ENCODE assay signal across 1 cellular context in the genomic region with DNA sequence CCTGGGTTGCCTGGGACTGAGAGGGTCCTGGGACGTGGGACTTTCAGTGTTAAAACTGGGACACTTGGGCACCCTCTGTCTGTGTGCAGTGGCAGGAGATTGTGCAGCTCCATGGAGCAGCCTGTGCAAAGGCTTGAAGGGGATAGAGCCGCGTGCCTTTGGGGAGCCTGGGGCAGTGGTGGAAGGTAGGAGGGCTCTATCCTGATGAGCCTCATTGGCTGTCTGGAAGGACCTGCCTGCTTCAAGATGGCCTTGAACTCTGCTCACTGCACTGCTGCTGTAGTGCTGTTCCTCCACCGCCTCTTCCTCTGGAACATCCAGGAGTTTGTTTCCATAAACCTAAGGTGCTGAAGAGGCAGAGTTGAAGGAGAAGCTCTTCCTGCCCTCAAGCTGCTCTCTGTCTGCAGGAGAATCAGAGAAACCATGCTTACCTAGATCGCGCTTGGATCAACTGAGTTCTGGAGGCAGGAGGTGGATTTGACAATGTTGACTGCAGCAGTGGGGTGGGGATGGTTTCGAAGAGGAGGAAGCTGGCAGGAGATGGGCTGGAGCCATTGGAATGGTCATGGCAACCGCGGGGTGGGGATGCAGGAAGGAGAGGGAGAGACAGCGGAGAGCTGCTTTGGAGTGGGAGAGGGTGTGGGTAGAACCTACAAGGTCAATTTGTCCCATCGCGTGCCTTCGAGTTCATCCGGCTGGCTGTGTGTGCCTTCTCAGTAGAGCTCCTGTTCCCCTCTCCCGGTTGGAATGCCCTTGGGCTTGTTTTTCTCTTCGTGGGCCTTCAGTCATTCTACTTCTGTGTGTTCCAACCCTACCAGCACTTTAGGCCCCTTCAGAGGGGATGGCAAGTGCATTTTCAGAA.
TF ChIP-seq lines count a peak whose summit lies in the region.

No MANE protein-coding gene starts in this region.

TF ChIP-seq in HepG2, 621 proteins besides CTCF, POLR2A, EP300 and RAD21 (continued from another document and continues in another):
- no peak for TF ChIP-seq ZHX2 (IDR thresholded peaks at IDR 0.05; ENCODE audit: low read depth)
- TF ChIP-seq ZHX2 (CRISPR knock-in tag; IDR thresholded peaks at IDR 0.05; ENCODE audit: borderline replicate concordance): no peak
- no peak for TF ChIP-seq PHF5A (CRISPR knock-in tag; IDR thresholded peaks at IDR 0.05; ENCODE audit: low read depth, unreplicated experiment)
- TF ChIP-seq FOSL2 (CRISPR knock-in tag; IDR thresholded peaks at IDR 0.05): no peak
- no peak for TF ChIP-seq RFX5 (IDR thresholded peaks at IDR 0.05; ENCODE audit: low read depth, low read length)
- TF ChIP-seq, protein P1, sequence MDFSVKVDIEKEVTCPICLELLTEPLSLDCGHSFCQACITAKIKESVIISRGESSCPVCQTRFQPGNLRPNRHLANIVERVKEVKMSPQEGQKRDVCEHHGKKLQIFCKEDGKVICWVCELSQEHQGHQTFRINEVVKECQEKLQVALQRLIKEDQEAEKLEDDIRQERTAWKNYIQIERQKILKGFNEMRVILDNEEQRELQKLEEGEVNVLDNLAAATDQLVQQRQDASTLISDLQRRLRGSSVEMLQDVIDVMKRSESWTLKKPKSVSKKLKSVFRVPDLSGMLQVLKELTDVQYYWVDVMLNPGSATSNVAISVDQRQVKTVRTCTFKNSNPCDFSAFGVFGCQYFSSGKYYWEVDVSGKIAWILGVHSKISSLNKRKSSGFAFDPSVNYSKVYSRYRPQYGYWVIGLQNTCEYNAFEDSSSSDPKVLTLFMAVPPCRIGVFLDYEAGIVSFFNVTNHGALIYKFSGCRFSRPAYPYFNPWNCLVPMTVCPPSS (IDR thresholded peaks at IDR 0.05): no peak
- no peak for TF ChIP-seq ZNF570 (CRISPR knock-in tag; IDR thresholded peaks at IDR 0.05; ENCODE audit: borderline replicate concordance)
- TF ChIP-seq SP5 (CRISPR knock-in tag; IDR thresholded peaks at IDR 0.05; ENCODE audit: borderline replicate concordance, low read depth): no peak
- no peak for TF ChIP-seq SOX6 (IDR thresholded peaks at IDR 0.05)
- no peak for TF ChIP-seq SOX6 (CRISPR knock-in tag; IDR thresholded peaks at IDR 0.05)
- TF ChIP-seq ZNF761 (CRISPR knock-in tag; conservative IDR thresholded peaks at IDR 0.05): no peak
- no peak for TF ChIP-seq ZNF672 (CRISPR knock-in tag; IDR thresholded peaks at IDR 0.05)
- no peak for TF ChIP-seq NFRKB (IDR thresholded peaks at IDR 0.05)
- TF ChIP-seq ZNF510 (CRISPR knock-in tag; IDR thresholded peaks at IDR 0.05; ENCODE audit: low read depth): no peak
- TF ChIP-seq ZNF383 (CRISPR knock-in tag; IDR thresholded peaks at IDR 0.05; ENCODE audit: borderline replicate concordance): no peak; the same call in 1 of the 2 replicates
- peak; percentile 62; the same call in 1 of the 2 replicates for TF ChIP-seq ZNF619 (CRISPR knock-in tag; IDR thresholded peaks at IDR 0.05)
- TF ChIP-seq TGIF2 (CRISPR knock-in tag; IDR thresholded peaks at IDR 0.05): no peak
- no peak for TF ChIP-seq ZNF264 (CRISPR knock-in tag; IDR thresholded peaks at IDR 0.05)
- no peak for TF ChIP-seq MBNL3 (CRISPR knock-in tag; conservative IDR thresholded peaks at IDR 0.05)
- TF ChIP-seq, protein P2, sequence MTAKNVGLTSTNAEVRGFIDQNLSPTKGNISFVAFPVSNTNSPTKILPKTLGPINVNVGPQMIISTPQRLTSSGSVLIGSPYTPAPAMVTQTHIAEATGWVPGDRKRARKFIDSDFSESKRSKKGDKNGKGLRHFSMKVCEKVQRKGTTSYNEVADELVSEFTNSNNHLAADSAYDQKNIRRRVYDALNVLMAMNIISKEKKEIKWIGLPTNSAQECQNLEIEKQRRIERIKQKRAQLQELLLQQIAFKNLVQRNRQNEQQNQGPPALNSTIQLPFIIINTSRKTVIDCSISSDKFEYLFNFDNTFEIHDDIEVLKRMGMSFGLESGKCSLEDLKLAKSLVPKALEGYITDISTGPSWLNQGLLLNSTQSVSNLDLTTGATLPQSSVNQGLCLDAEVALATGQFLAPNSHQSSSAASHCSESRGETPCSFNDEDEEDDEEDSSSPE (CRISPR knock-in tag; IDR thresholded peaks at IDR 0.05): no peak
- TF ChIP-seq ZNF513 (CRISPR knock-in tag; conservative IDR thresholded peaks at IDR 0.05): no peak
- no peak for TF ChIP-seq HNRNPH1 (optimal IDR thresholded peaks at IDR 0.05; ENCODE audit: low read depth, low read length)
- no peak for TF ChIP-seq ZNF749 (CRISPR knock-in tag; IDR thresholded peaks at IDR 0.05; ENCODE audit: borderline replicate concordance)
- no peak for TF ChIP-seq ZNF737 (CRISPR knock-in tag; IDR thresholded peaks at IDR 0.05; ENCODE audit: borderline replicate concordance)
- TF ChIP-seq HDAC1 (CRISPR knock-in tag; IDR thresholded peaks at IDR 0.05): no peak
- TF ChIP-seq BORCS8-MEF2B (CRISPR knock-in tag; IDR thresholded peaks at IDR 0.05): no peak
- TF ChIP-seq, protein P3, sequence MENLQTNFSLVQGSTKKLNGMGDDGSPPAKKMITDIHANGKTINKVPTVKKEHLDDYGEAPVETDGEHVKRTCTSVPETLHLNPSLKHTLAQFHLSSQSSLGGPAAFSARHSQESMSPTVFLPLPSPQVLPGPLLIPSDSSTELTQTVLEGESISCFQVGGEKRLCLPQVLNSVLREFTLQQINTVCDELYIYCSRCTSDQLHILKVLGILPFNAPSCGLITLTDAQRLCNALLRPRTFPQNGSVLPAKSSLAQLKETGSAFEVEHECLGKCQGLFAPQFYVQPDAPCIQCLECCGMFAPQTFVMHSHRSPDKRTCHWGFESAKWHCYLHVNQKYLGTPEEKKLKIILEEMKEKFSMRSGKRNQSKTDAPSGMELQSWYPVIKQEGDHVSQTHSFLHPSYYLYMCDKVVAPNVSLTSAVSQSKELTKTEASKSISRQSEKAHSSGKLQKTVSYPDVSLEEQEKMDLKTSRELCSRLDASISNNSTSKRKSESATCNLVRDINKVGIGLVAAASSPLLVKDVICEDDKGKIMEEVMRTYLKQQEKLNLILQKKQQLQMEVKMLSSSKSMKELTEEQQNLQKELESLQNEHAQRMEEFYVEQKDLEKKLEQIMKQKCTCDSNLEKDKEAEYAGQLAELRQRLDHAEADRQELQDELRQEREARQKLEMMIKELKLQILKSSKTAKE (CRISPR knock-in tag; IDR thresholded peaks at IDR 0.05; ENCODE audit: borderline replicate concordance): no peak
- no peak for TF ChIP-seq NAIF1 (CRISPR knock-in tag; IDR thresholded peaks at IDR 0.05; ENCODE audit: borderline replicate concordance)
- no peak; the same call in 1 of the 2 replicates for TF ChIP-seq NCOR1 (IDR thresholded peaks at IDR 0.05; ENCODE audit: borderline replicate concordance, low read length)
- TF ChIP-seq NFKBIZ (CRISPR knock-in tag; IDR thresholded peaks at IDR 0.05): no peak
- TF ChIP-seq ZNF205 (CRISPR knock-in tag; IDR thresholded peaks at IDR 0.05): no peak
- TF ChIP-seq FIP1L1 (IDR thresholded peaks at IDR 0.05; ENCODE audit: borderline replicate concordance, insufficient read depth, low read depth, low read length): no peak
- TF ChIP-seq SETDB1 (CRISPR knock-in tag; IDR thresholded peaks at IDR 0.05; ENCODE audit: borderline replicate concordance): no peak
- TF ChIP-seq ZBTB7A (CRISPR knock-in tag; IDR thresholded peaks at IDR 0.05): no peak
- TF ChIP-seq, protein P4, sequence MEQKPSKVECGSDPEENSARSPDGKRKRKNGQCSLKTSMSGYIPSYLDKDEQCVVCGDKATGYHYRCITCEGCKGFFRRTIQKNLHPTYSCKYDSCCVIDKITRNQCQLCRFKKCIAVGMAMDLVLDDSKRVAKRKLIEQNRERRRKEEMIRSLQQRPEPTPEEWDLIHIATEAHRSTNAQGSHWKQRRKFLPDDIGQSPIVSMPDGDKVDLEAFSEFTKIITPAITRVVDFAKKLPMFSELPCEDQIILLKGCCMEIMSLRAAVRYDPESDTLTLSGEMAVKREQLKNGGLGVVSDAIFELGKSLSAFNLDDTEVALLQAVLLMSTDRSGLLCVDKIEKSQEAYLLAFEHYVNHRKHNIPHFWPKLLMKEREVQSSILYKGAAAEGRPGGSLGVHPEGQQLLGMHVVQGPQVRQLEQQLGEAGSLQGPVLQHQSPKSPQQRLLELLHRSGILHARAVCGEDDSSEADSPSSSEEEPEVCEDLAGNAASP (CRISPR knock-in tag; IDR thresholded peaks at IDR 0.05; ENCODE audit: borderline replicate concordance): no peak
- no peak for TF ChIP-seq REL (CRISPR knock-in tag; conservative IDR thresholded peaks at IDR 0.05)
- TF ChIP-seq, protein P5, sequence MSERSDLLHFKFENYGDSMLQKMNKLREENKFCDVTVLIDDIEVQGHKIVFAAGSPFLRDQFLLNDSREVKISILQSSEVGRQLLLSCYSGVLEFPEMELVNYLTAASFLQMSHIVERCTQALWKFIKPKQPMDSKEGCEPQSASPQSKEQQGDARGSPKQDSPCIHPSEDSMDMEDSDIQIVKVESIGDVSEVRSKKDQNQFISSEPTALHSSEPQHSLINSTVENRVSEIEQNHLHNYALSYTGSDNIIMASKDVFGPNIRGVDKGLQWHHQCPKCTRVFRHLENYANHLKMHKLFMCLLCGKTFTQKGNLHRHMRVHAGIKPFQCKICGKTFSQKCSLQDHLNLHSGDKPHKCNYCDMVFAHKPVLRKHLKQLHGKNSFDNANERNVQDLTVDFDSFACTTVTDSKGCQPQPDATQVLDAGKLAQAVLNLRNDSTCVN (CRISPR knock-in tag; IDR thresholded peaks at IDR 0.05; ENCODE audit: borderline replicate concordance): no peak
- no peak for TF ChIP-seq ATF5 (CRISPR knock-in tag; IDR thresholded peaks at IDR 0.05; ENCODE audit: low read depth)
- TF ChIP-seq ZFX (CRISPR knock-in tag; IDR thresholded peaks at IDR 0.05; ENCODE audit: low read depth): no peak
- TF ChIP-seq ZNF562 (CRISPR knock-in tag; IDR thresholded peaks at IDR 0.05; ENCODE audit: borderline replicate concordance): no peak
- TF ChIP-seq DNMT3B (CRISPR knock-in tag; conservative IDR thresholded peaks at IDR 0.05): no peak
- TF ChIP-seq ZFP1 (CRISPR knock-in tag; IDR thresholded peaks at IDR 0.05): no peak
- TF ChIP-seq ZNF83 (CRISPR knock-in tag; IDR thresholded peaks at IDR 0.05; ENCODE audit: borderline replicate concordance): no peak
- TF ChIP-seq ZNF766 (CRISPR knock-in tag; IDR thresholded peaks at IDR 0.05; ENCODE audit: borderline replicate concordance): no peak; the same call in 1 of the 2 replicates
- TF ChIP-seq, protein P6, sequence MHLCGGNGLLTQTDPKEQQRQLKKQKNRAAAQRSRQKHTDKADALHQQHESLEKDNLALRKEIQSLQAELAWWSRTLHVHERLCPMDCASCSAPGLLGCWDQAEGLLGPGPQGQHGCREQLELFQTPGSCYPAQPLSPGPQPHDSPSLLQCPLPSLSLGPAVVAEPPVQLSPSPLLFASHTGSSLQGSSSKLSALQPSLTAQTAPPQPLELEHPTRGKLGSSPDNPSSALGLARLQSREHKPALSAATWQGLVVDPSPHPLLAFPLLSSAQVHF (CRISPR knock-in tag; IDR thresholded peaks at IDR 0.05): no peak
